ENCODE assay signal across 8 cellular contexts in genomic region chr1:223726380-223727001, GRCh38. TPM values are rescaled to one million over a fixed set of nuclear protein-coding genes. Genes with fewer than 3 reads are reported as not detected.
DNase-seq lines count a peak whose midpoint lies in the region; ATAC-seq and TF ChIP-seq lines count a peak whose summit lies in the region.

No MANE protein-coding gene starts in this region.

- H3K4me2 ChIP-seq in skeletal muscle satellite cell (ENCODE audit: low read length): peak overlapping the region; percentile 63

- TF ChIP-seq CTCF in A673 (conservative IDR thresholded peaks at IDR 0.05; ENCODE audit: low read depth, low read length): no peak

- no TSS peak for BruUV-seq in A673 (replicated peaks; lab: Mats Ljungman, UMichigan)

- DNase-seq in A673 (ENCODE audit: low spot score) (peak; percentile 96), SJSA1 (ENCODE audit: low read depth in 1 of 2, low spot score in 2 of 2) (peak; percentile 96 to 97), left cardiac atrium (peak; percentile 89), NCI-H1417 (lab: John Stamatoyannopoulos, UW) (no peak)
- peak; percentile 90 for DNase-seq in activated naive CD4-positive, alpha-beta T cell treated with anti-CD3 and anti-CD28 coated beads, Interleukin-2, amount 50 U/mL, for 16 hours

- peak overlapping the region; percentile 79 for H3K27ac ChIP-seq in A673 (ENCODE audit: low read depth, low read length, poor library complexity, severe bottlenecking)
- H3K27ac ChIP-seq in SJSA1: peak overlapping the region; percentile 61

- peak overlapping the region; percentile 46 for H3K9ac ChIP-seq in skeletal muscle satellite cell (ENCODE audit: low read depth, low read length)

- intact Hi-C loops in A673 (cut with micrococcal nuclease; ENCODE audit: unreplicated experiment): no loop called here
- intact Hi-C loops in left cardiac atrium (cut with DNase I): no loop called here

- H3K36me3 ChIP-seq in A673 (ENCODE audit: insufficient read depth, low read length, poor library complexity, severe bottlenecking) (peaks cover 10% of the 10 kb centered on the region), SJSA1 (peaks cover 68% of the 10 kb centered on the region), skeletal muscle satellite cell (ENCODE audit: insufficient read depth, low read length) (peaks cover 73% of the 10 kb centered on the region)

- ATAC-seq in GM19025 (IDR thresholded peaks at IDR 0.05; ENCODE audit: low read depth, unreplicated experiment) (peak; percentile 98), HG03159 (IDR thresholded peaks at IDR 0.05; ENCODE audit: unreplicated experiment) (peak; percentile 92), left cardiac atrium (peak; percentile 85 to 92)

- H3K9me3 ChIP-seq in A673 (ENCODE audit: low read depth, low read length, poor library complexity, severe bottlenecking) (no peaks in the 10 kb centered on the region), SJSA1 (replicated peaks) (no peaks in the 10 kb centered on the region), skeletal muscle satellite cell (replicated peaks; ENCODE audit: low read length) (no peaks in the 10 kb centered on the region)

- H3K27me3 ChIP-seq in A673 (replicated peaks; ENCODE audit: insufficient read depth, low read depth, low read length, poor library complexity): no peaks in the 10 kb centered on the region
- H3K27me3 ChIP-seq in SJSA1 (replicated peaks): no peaks in the 10 kb centered on the region
- H3K27me3 ChIP-seq in skeletal muscle satellite cell (ENCODE audit: control insufficient read depth, insufficient read depth, low read length): no peaks in the 10 kb centered on the region

- H3K4me3 ChIP-seq in A673 (ENCODE audit: low read depth, low read length, poor library complexity, severe bottlenecking): no peak overlapping the region
- H3K4me3 ChIP-seq in SJSA1: no peak overlapping the region
- peak overlapping the region; percentile 21 for H3K4me3 ChIP-seq in skeletal muscle satellite cell (ENCODE audit: low read length)

- CTCF ChIA-PET in A673 (lab: Charles Lee): no interaction called here

- H3K4me1 ChIP-seq in A673 (ENCODE audit: insufficient read depth, low read length, poor library complexity, severe bottlenecking): peaks cover 43% of the 10 kb centered on the region
- peaks cover 56% of the 10 kb centered on the region for H3K4me1 ChIP-seq in SJSA1 (replicated peaks)
- peaks cover 60% of the 10 kb centered on the region for H3K4me1 ChIP-seq in skeletal muscle satellite cell (ENCODE audit: control insufficient read depth, insufficient read depth, low read length)

- POLR2A ChIA-PET in A673 (lab: Charles Lee; ENCODE audit: low non-redundant PET): interaction anchor here (0.7 kb wide), 1 partner anchor 119 kb away, joined by 3 read pairs; the partner anchor contains the start of gene TP53BP2

RNA-seq across cellular contexts. Expression of gene CAPN2, which starts 14.2 kb away (rescaled TPM):
- total RNA-seq in A673 (2021) (131 and 137 TPM in 2 replicates), left cardiac atrium (100 to 1,000 TPM in 1 of 2 donors, 10 to 100 TPM in 1; 89.1 to 107 TPM)
- total RNA-seq in SJSA1 (2014; rRNA removed; shearing (Covaris generic)): 143 and 155 TPM in 2 replicates
- total RNA-seq in skeletal muscle satellite cell (2012; rRNA removed): 396 and 525 TPM in 2 replicates

Comparison
In these comparisons a context has a peak if more than half of its experiments do, and no peak if none do; other contexts are left out.
1. DNase-seq: peak in A673 (single experiment), SJSA1 (2 of 2), activated naive CD4-positive, alpha-beta T cell treated with anti-CD3 and anti-CD28 coated beads, Interleukin-2, amount 50 U/mL, for 16 hours (single experiment) and left cardiac atrium (single experiment); none in NCI-H1417 (0 of 3).
2. Peak in every context shown above with its lines, with median percentiles within 50 percentile points of each other: ATAC-seq.